ENCODE assay signal across 8 cellular contexts in the genomic region with DNA sequence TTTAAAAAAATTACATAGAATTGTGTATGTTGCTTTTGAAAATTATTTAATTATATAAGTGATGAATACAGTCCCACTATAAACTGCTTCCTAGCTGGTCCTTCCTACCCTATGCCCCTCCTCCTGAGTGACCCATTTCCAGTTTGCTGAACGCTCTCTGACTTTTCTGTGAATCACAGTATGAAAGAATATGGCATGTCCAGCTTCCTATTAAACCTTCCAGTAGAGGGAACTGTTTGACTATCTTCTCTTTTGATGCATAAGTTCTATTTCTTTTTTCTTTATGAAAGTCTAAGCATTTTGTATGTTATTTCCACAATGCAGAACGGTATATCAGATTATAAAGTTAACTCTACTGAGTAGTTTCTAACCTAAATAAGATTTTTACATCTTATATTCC. TPM values are rescaled to one million over a fixed set of nuclear protein-coding genes. Genes with fewer than 3 reads are reported as not detected.
A peak's percentile ranks its signal among the peaks of the same experiment; 100 is the strongest.
DNase-seq lines count a peak whose midpoint lies in the region; ATAC-seq and TF ChIP-seq lines count a peak whose summit lies in the region.

No MANE protein-coding gene starts in this region.

- no peak for ATAC-seq in GM21737 (IDR thresholded peaks at IDR 0.05; ENCODE audit: unreplicated experiment)

- H3K36me3 ChIP-seq in breast epithelium (no peaks in the 10 kb centered on the region), liver (ENCODE audit: control insufficient read depth in 4 of 4, insufficient read depth in 3 of 4, low read depth in 1 of 4, low read length in 3 of 4) (no peaks in the 10 kb centered on the region)

- H3K27ac ChIP-seq in breast epithelium (no peak overlapping the region), liver (ENCODE audit: low read depth in 1 of 2, low read length in 2 of 2) (no peak overlapping the region)

- H3K9me3 ChIP-seq in breast epithelium (no peaks in the 10 kb centered on the region), liver (ENCODE audit: control insufficient read depth in 4 of 4, low read length in 3 of 4) (no peaks in the 10 kb centered on the region)

- 2% methylated on average over 2 of the region's 2 CpGs for WGBS in liver

- no peak for TF ChIP-seq POLR2A in breast epithelium (IDR thresholded peaks at IDR 0.05)

- in situ Hi-C loops in GM13977 (cut with MboI; ENCODE audit: low pct_unique_long_range_greater_than_20kb, low sequenced_read_pairs, unreplicated experiment) = loop anchor here (25.0 kb wide), 1 partner anchor 418 kb away; no protein-coding TSS in a partner anchor

- peak; percentile 92 to 93 for TF ChIP-seq RAD21 in liver (IDR thresholded peaks at IDR 0.05)

- H3K27me3 ChIP-seq in breast epithelium (no peaks in the 10 kb centered on the region), liver (ENCODE audit: control insufficient read depth in 4 of 4, insufficient read depth in 4 of 4, low read length in 3 of 4) (no peaks in the 10 kb centered on the region)

- H3K9ac ChIP-seq in liver (ENCODE audit: low read depth in 1 of 2, low read length in 2 of 2) = no peak overlapping the region

- no peaks in the 10 kb centered on the region for H3K4me1 ChIP-seq in breast epithelium
- no peaks in the 10 kb centered on the region for H3K4me1 ChIP-seq in liver (ENCODE audit: control insufficient read depth in 4 of 4, insufficient read depth in 4 of 4, low read length in 3 of 4)

- DNase-seq in AG08395 (ENCODE audit: low spot score) = peak; percentile 75
- peak; percentile 69 for DNase-seq in GM13977 (ENCODE audit: low spot score)
- peak; percentile 21 for DNase-seq in NCI-H526 treated with DMSO at 0.1 percent for 48 hours (lab: John Stamatoyannopoulos, UW)
- DNase-seq in breast epithelium (ENCODE audit: low spot score in 2 of 2) = no peak
- DNase-seq in effector CD4-positive, alpha-beta T cell = no peak
- DNase-seq in activated effector memory CD4-positive, alpha-beta T cell treated with anti-CD3 and anti-CD28 coated beads, Interleukin-2, amount 50 U/mL, for 16 hours = no peak

- intact Hi-C loops in breast epithelium (cut with DNase I; ENCODE audit: low total_unique reads) = no loop called here

- H3K4me3 ChIP-seq in breast epithelium = no peak overlapping the region
- H3K4me3 ChIP-seq in liver (ENCODE audit: low read depth in 1 of 3, low read length in 3 of 3) = no peak overlapping the region

- TF ChIP-seq CTCF in GM13977 (IDR thresholded peaks at IDR 0.05; ENCODE audit: extremely low read depth, insufficient read depth, missing control alignments) (peak; percentile 53), breast epithelium (IDR thresholded peaks at IDR 0.05) (peak in 2 of 3 donors; percentile 43), liver (IDR thresholded peaks at IDR 0.05; ENCODE audit: low read depth, low read length, missing input control) (peak; percentile 62)

TF ChIP-seq in liver, 16 proteins besides CTCF, POLR2A, EP300 and RAD21:
- TF ChIP-seq, protein P1, sequence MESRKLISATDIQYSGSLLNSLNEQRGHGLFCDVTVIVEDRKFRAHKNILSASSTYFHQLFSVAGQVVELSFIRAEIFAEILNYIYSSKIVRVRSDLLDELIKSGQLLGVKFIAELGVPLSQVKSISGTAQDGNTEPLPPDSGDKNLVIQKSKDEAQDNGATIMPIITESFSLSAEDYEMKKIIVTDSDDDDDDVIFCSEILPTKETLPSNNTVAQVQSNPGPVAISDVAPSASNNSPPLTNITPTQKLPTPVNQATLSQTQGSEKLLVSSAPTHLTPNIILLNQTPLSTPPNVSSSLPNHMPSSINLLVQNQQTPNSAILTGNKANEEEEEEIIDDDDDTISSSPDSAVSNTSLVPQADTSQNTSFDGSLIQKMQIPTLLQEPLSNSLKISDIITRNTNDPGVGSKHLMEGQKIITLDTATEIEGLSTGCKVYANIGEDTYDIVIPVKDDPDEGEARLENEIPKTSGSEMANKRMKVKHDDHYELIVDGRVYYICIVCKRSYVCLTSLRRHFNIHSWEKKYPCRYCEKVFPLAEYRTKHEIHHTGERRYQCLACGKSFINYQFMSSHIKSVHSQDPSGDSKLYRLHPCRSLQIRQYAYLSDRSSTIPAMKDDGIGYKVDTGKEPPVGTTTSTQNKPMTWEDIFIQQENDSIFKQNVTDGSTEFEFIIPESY (IDR thresholded peaks at IDR 0.05) = no peak
- no peak for TF ChIP-seq NR2F2 (IDR thresholded peaks at IDR 0.05)

RNA-seq across cellular contexts. Expression of a gene that starts 41.3 kb away (rescaled TPM):
- total RNA-seq in breast epithelium = 100 to 1,000 TPM in 1 of 3 donors, 10 to 100 TPM in 2; 78.7 to 102 (median 83.4) TPM
- total RNA-seq in liver = 10 to 100 TPM; 24.2 to 48.0 TPM
- 10 to 100 TPM; 32.1 to 41.1 TPM for polyA plus RNA-seq in liver

RNA-seq across cellular contexts. Expression of a gene that starts 41.6 kb away (rescaled TPM):
- total RNA-seq in breast epithelium (10 to 100 TPM in 1 of 3 donors, 1 to 10 TPM in 2; 7.4 to 11.7 (median 9.5) TPM), liver (10 to 100 TPM in 1 of 2 donors, 1 to 10 TPM in 1; 6.4 to 11.8 TPM)
- polyA plus RNA-seq in liver = 1 to 10 TPM; 1.3 to 2.1 TPM

Comparison
In these comparisons a context has a peak if more than half of its experiments do, and no peak if none do; other contexts are left out.
1. DNase-seq: peak in AG08395 (single experiment), GM13977 (single experiment) and NCI-H526 treated with DMSO at 0.1 percent for 48 hours (single experiment); none in breast epithelium (0 of 2), effector CD4-positive, alpha-beta T cell (single experiment) and activated effector memory CD4-positive, alpha-beta T cell treated with anti-CD3 and anti-CD28 coated beads, Interleukin-2, amount 50 U/mL, for 16 hours (single experiment).
2. Peak in every context shown above with its lines, with median percentiles within 50 percentile points of each other: CTCF ChIP-seq.